In the genomic region with DNA sequence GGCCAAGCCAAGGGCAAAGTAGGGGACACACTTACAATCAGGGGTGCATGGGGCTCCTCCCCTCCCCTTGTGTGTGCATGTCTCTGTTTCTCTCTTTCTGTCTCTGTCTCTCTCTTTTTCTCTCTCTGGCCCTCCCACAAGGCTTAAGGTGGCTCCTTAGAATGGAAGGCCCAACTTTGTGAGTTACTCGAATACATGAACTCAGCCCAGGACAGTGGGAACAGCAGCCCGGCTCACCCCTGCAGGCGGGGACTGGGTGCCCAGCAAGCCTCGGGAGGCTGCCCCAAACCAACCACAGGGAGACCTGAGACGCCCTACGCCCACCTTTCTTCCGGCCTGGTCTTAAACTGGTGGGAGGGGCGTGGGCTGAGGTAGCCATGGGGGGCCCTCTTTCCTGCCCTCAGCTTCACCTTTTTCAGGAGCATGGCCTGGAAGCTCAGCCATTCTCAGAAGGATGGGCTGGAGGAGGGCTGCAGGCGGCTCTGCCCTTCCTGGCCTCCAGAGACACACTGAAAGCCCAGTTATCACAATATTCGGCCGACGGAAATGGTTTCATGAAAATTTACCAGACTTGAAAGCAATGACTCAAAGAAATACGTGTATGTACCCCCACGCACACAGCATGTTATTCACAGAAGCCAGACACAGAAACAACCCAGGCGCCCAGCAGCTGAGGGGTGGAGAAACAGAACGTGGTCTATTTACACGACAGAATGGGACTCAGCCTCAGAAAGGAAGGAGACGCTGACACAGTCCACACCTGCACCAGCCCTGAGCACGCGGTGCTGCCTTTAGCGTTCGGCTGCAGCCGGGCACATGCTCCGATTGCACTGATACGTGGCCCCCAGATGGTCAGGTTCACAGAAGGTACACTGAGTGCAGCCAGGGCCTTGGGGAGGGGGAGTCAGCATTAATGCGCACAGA, we compare ENCODE assay signal across 26 cellular contexts.
"Had no signal": no experiment of that assay in that cellular context is flagged by ENCODE, and none has a peak within 500 bp of the region (broad histone marks: within the 10 kb centered on the region; RNA-seq: fewer than 3 reads in every experiment).

No MANE protein-coding gene starts in this region.

- ATAC-seq: activated T-cell treated with anti-CD3 and anti-CD28 coated beads, Interleukin-2, amount 50 U/mL, for 72 hours; heart right ventricle; left colon; naive thymus-derived CD4-positive, alpha-beta T cell; pancreas; sciatic nerve; stimulated activated naive B cell treated with anti-CD40 and anti-IgM and Interleukin-4, amounts not matched to agents 10 μg/mL and 1 μg/mL and 100 μg/mL, for 72 hours; WTC11 had no signal

- H3K27me3 Mint-ChIP-seq: activated CD4-positive, alpha-beta memory T cell treated with anti-CD3 and anti-CD28 coated beads, Interleukin-2, amount 10 ng/mL, durations not matched to agents 7 days and 5 days; activated naive CD4-positive, alpha-beta T cell treated with anti-CD3 and anti-CD28 coated beads, Interleukin-2, amount 10 ng/mL, durations not matched to agents 7 days and 5 days; dendritic cell treated with granulocyte-macrophage colony-stimulating factor and Interleukin-4, amounts not matched to agents 40 ng/mL and 50 ng/mL, for 4 days had no signal

- H3K27ac ChIP-seq: heart right ventricle, pancreas, thoracic aorta, upper lobe of left lung had no signal

- H3K9me3 Mint-ChIP-seq: dendritic cell treated with granulocyte-macrophage colony-stimulating factor and Interleukin-4, amounts not matched to agents 40 ng/mL and 50 ng/mL, for 4 days; neural crest cell; T-helper 1 cell treated with Interleukin-12 subunit alpha and Interleukin-12 subunit beta and Interleukin-4 antibody, amounts not matched to agents 30 μg/mL and 1 μg/mL, for 36 hours had no signal

- H3K36me3 Mint-ChIP-seq: activated naive CD4-positive, alpha-beta T cell treated with anti-CD3 and anti-CD28 coated beads, Interleukin-2, amount 10 ng/mL, durations not matched to agents 7 days and 5 days had no signal

- H3K4me1 Mint-ChIP-seq: activated CD4-positive, alpha-beta memory T cell treated with anti-CD3 and anti-CD28 coated beads, Interleukin-2, amount 10 ng/mL, durations not matched to agents 7 days and 5 days; activated naive CD4-positive, alpha-beta T cell treated with anti-CD3 and anti-CD28 coated beads, Interleukin-2, amount 10 ng/mL, durations not matched to agents 7 days and 5 days; naive thymus-derived CD4-positive, alpha-beta T cell; neural crest cell had no signal

- H3K9me3 ChIP-seq: pancreas, thoracic aorta had no signal

- H3K36me3 ChIP-seq: heart right ventricle, pancreas, thoracic aorta, upper lobe of left lung had no signal

- H3K4me1 ChIP-seq: heart right ventricle, pancreas, upper lobe of left lung had no signal

- H3K27ac Mint-ChIP-seq: activated CD4-positive, alpha-beta memory T cell treated with anti-CD3 and anti-CD28 coated beads, Interleukin-2, amount 10 ng/mL, durations not matched to agents 7 days and 5 days; activated naive CD4-positive, alpha-beta T cell treated with anti-CD3 and anti-CD28 coated beads, Interleukin-2, amount 10 ng/mL, durations not matched to agents 7 days and 5 days; activated T-cell treated with anti-CD3 and anti-CD28 coated beads, Interleukin-2, amount 50 U/mL, for 72 hours; dendritic cell treated with granulocyte-macrophage colony-stimulating factor and Interleukin-4, amounts not matched to agents 40 ng/mL and 50 ng/mL, for 4 days; naive thymus-derived CD4-positive, alpha-beta T cell; stimulated activated naive B cell treated with anti-CD40 and anti-IgM and Interleukin-4, amounts not matched to agents 10 μg/mL and 1 μg/mL and 100 μg/mL, for 72 hours; T-helper 1 cell treated with Interleukin-12 subunit alpha and Interleukin-12 subunit beta and Interleukin-4 antibody, amounts not matched to agents 30 μg/mL and 1 μg/mL, for 36 hours; WTC11 had no signal

- H3K4me3 ChIP-seq: heart right ventricle, lung, pancreas, smooth muscle cell, thoracic aorta, upper lobe of left lung had no signal

- DNase-seq: activated CD4-positive, alpha-beta memory T cell treated with anti-CD3 and anti-CD28 coated beads, Interleukin-2, amount 10 ng/mL, durations not matched to agents 7 days and 5 days; activated effector memory CD4-positive, alpha-beta T cell treated with anti-CD3 and anti-CD28 coated beads, Interleukin-2, amount 50 U/mL, for 16 hours; activated naive CD4-positive, alpha-beta T cell treated with anti-CD3 and anti-CD28 coated beads, Interleukin-2, amount 10 ng/mL, durations not matched to agents 7 days and 5 days; activated T-cell treated with anti-CD3 and anti-CD28 coated beads, Interleukin-2, amount 50 U/mL, for 72 hours; cerebellar nuclear complex; effector CD4-positive, alpha-beta T cell; erythroblast; foreskin fibroblast; heart right ventricle; islet precursor cell; left colon; naive thymus-derived CD4-positive, alpha-beta T cell; stimulated activated CD4-positive, alpha-beta T cell treated with anti-CD3 and anti-CD28 coated beads, Interleukin-2, amount 100 ng/mL, for 48 hours; stimulated activated CD8-positive, alpha-beta memory T cell treated with anti-CD3 and anti-CD28 coated beads, Interleukin-4, amount 100 ng/mL, for 48 hours; stimulated activated naive B cell treated with anti-CD40 and anti-IgM and Interleukin-4, amounts not matched to agents 10 μg/mL and 1 μg/mL and 100 μg/mL, for 72 hours; T1000 had no signal

- H3K27me3 ChIP-seq: pancreas, upper lobe of left lung had no signal

- H3K4me3 Mint-ChIP-seq: activated CD4-positive, alpha-beta memory T cell treated with anti-CD3 and anti-CD28 coated beads, Interleukin-2, amount 10 ng/mL, durations not matched to agents 7 days and 5 days; activated naive CD4-positive, alpha-beta T cell treated with anti-CD3 and anti-CD28 coated beads, Interleukin-2, amount 10 ng/mL, durations not matched to agents 7 days and 5 days; activated T-cell treated with anti-CD3 and anti-CD28 coated beads, Interleukin-2, amount 50 U/mL, for 72 hours; dendritic cell treated with granulocyte-macrophage colony-stimulating factor and Interleukin-4, amounts not matched to agents 40 ng/mL and 50 ng/mL, for 4 days; naive thymus-derived CD4-positive, alpha-beta T cell; neural crest cell; stimulated activated naive B cell treated with anti-CD40 and anti-IgM and Interleukin-4, amounts not matched to agents 10 μg/mL and 1 μg/mL and 100 μg/mL, for 72 hours; T-helper 1 cell treated with Interleukin-12 subunit alpha and Interleukin-12 subunit beta and Interleukin-4 antibody, amounts not matched to agents 30 μg/mL and 1 μg/mL, for 36 hours; WTC11 had no signal
